ENCODE assay signal across 29 cellular contexts in genomic region chr12:88185279-88185678, GRCh38.
"Had no signal": no experiment of that assay in that cellular context is flagged by ENCODE, and none has a peak within 500 bp of the region (broad histone marks: within the 10 kb centered on the region; RNA-seq: fewer than 3 reads in every experiment).

No MANE protein-coding gene starts in this region.

- H3K27me3 ChIP-seq: Peyer's patch had no signal

- H3K9me3 ChIP-seq: Peyer's patch had no signal

- DNase-seq: activated CD4-positive, alpha-beta T cell treated with anti-CD3 and anti-CD28 coated beads for 1 hour; activated CD4-positive, alpha-beta T cell treated with anti-CD3 and anti-CD28 coated beads for 48 hours; activated CD4-positive, CD25-positive, alpha-beta regulatory T cell; activated CD8-positive, alpha-beta T cell treated with anti-CD3 and anti-CD28 coated beads for 36 hours; activated effector memory CD4-positive, alpha-beta T cell treated with anti-CD3 and anti-CD28 coated beads, Interleukin-2, amount 50 U/mL, for 16 hours; activated naive CD4-positive, alpha-beta T cell; activated naive CD4-positive, alpha-beta T cell treated with anti-CD3 and anti-CD28 coated beads, Interleukin-2, amount 50 U/mL, for 16 hours; activated naive CD8-positive, alpha-beta T cell treated with anti-CD3 and anti-CD28 coated beads, Interleukin-2, amount 10 ng/mL, durations not matched to agents 7 days and 5 days; activated T-cell treated with anti-CD3 and anti-CD28 coated beads, Interleukin-2, amount 50 U/mL, for 1 hour; activated T-cell treated with anti-CD3 and anti-CD28 coated beads, Interleukin-2, amount 50 U/mL, for 72 hours; caudate nucleus; cerebellar nuclear complex; Karpas-422; KBM-7; NCI-H1105; NCI-H1417 treated with DMSO at 0.1 percent for 48 hours; NCI-H345; NCI-H524 treated with DMSO at 0.1 percent for 48 hours; Peyer's patch; Right ventricle myocardium superior; T-cell; T-helper 2 cell; T-helper 9 cell; WERI-Rb-1 had no signal

- H3K36me3 ChIP-seq: WERI-Rb-1 had no signal

- H3K27me3 Mint-ChIP-seq: activated CD8-positive, alpha-beta T cell treated with anti-CD3 and anti-CD28 coated beads for 36 hours; activated naive CD8-positive, alpha-beta T cell treated with anti-CD3 and anti-CD28 coated beads, Interleukin-2, amount 10 ng/mL, durations not matched to agents 7 days and 5 days; activated T-helper 17 cell treated with anti-CD3 and anti-CD28 coated beads, Interleukin-2, amount 50 U/mL, for 72 hours; brain; T-cell had no signal

- H3K4me1 Mint-ChIP-seq: activated naive CD8-positive, alpha-beta T cell treated with anti-CD3 and anti-CD28 coated beads, Interleukin-2, amount 10 ng/mL, durations not matched to agents 7 days and 5 days; activated T-helper 17 cell treated with anti-CD3 and anti-CD28 coated beads, Interleukin-2, amount 50 U/mL, for 72 hours; brain; T-cell had no signal

- H3K27ac Mint-ChIP-seq: activated CD8-positive, alpha-beta T cell treated with anti-CD3 and anti-CD28 coated beads for 36 hours; activated naive CD8-positive, alpha-beta T cell treated with anti-CD3 and anti-CD28 coated beads, Interleukin-2, amount 10 ng/mL, durations not matched to agents 7 days and 5 days; activated T-cell treated with anti-CD3 and anti-CD28 coated beads, Interleukin-2, amount 50 U/mL, for 72 hours; activated T-helper 17 cell treated with anti-CD3 and anti-CD28 coated beads, Interleukin-2, amount 50 U/mL, for 72 hours; T-cell had no signal

- H3K9me3 Mint-ChIP-seq: activated T-cell treated with anti-CD3 and anti-CD28 coated beads, Interleukin-2, amount 50 U/mL, for 72 hours; activated T-helper 17 cell treated with anti-CD3 and anti-CD28 coated beads, Interleukin-2, amount 50 U/mL, for 72 hours had no signal

- ATAC-seq: activated CD8-positive, alpha-beta T cell treated with anti-CD3 and anti-CD28 coated beads for 36 hours; activated T-cell treated with anti-CD3 and anti-CD28 coated beads, Interleukin-2, amount 50 U/mL, for 72 hours; activated T-helper 17 cell treated with anti-CD3 and anti-CD28 coated beads, Interleukin-2, amount 50 U/mL, for 72 hours; T-cell had no signal

- H3K27ac ChIP-seq: Peyer's patch, RWPE1, SK-N-MC, WERI-Rb-1 had no signal

- H3K4me3 Mint-ChIP-seq: activated CD8-positive, alpha-beta T cell treated with anti-CD3 and anti-CD28 coated beads for 36 hours; activated naive CD8-positive, alpha-beta T cell treated with anti-CD3 and anti-CD28 coated beads, Interleukin-2, amount 10 ng/mL, durations not matched to agents 7 days and 5 days; activated T-cell treated with anti-CD3 and anti-CD28 coated beads, Interleukin-2, amount 50 U/mL, for 72 hours; activated T-helper 17 cell treated with anti-CD3 and anti-CD28 coated beads, Interleukin-2, amount 50 U/mL, for 72 hours; brain; T-cell had no signal

- FAIRE-seq: bronchial epithelial cell had no signal

- H3K4me3 ChIP-seq: Peyer's patch, SK-N-MC had no signal
